Comparison of ENCODE assay signal across 8 cellular contexts in genomic region chr7:37732253-37732652, GRCh38. TPM values are rescaled to one million over a fixed set of nuclear protein-coding genes. Genes with fewer than 3 reads are reported as not detected.
DNase-seq lines count a peak whose midpoint lies in the region; ATAC-seq and TF ChIP-seq lines count a peak whose summit lies in the region.

No MANE protein-coding gene starts in this region.

- peak in 5 of 6 experiments; percentile 26 to 40 (median 31) for TF ChIP-seq CTCF in Peyer's patch (IDR thresholded peaks at IDR 0.05)
- TF ChIP-seq CTCF in gastroesophageal sphincter (IDR thresholded peaks at IDR 0.05), result peak; percentile 13 to 57 (median 46)
- TF ChIP-seq CTCF in prostate gland (IDR thresholded peaks at IDR 0.05), result peak in 3 of 4 experiments; percentile 39 to 46 (median 44)

- peak overlapping the region in 8 of 11 experiments; percentile 12 to 61 (median 38); a peak in 11 of 22 replicates for H3K27ac ChIP-seq in BLaER1 treated with 17β-estradiol and CSF1 and Interleukin-3, amounts not matched to agents 10 nM and 100 nM
- H3K27ac ChIP-seq in Peyer's patch, result no peak overlapping the region
- no peak overlapping the region for H3K27ac ChIP-seq in gastroesophageal sphincter
- no peak overlapping the region for H3K27ac ChIP-seq in prostate gland

- peaks cover 0 to 32% (median 15%) of the 10 kb centered on the region in 10 experiments; a peak in 14 of 20 replicates for H3K4me1 ChIP-seq in BLaER1 treated with 17β-estradiol and CSF1 and Interleukin-3, amounts not matched to agents 10 nM and 100 nM
- H3K4me1 ChIP-seq in Peyer's patch (no peaks in the 10 kb centered on the region), gastroesophageal sphincter (peaks cover 0 to 29% (median 3%) of the 10 kb centered on the region in 3 donors), prostate gland (replicated peaks) (no peaks in the 10 kb centered on the region)

- H3K36me3 ChIP-seq in BLaER1 treated with 17β-estradiol and CSF1 and Interleukin-3, amounts not matched to agents 10 nM and 100 nM, result no peaks in the 10 kb centered on the region
- H3K36me3 ChIP-seq in Peyer's patch, result no peaks in the 10 kb centered on the region
- no peaks in the 10 kb centered on the region for H3K36me3 ChIP-seq in gastroesophageal sphincter
- no peaks in the 10 kb centered on the region for H3K36me3 ChIP-seq in prostate gland

- H3K4me3 ChIP-seq in BLaER1 treated with 17β-estradiol and CSF1 and Interleukin-3, amounts not matched to agents 10 nM and 100 nM, result no peak overlapping the region
- H3K4me3 ChIP-seq in Peyer's patch (no peak overlapping the region), gastroesophageal sphincter (no peak overlapping the region), prostate gland (no peak overlapping the region)

- peak overlapping the region in 1 of 11 experiments; percentile 17; a peak in 2 of 22 replicates for H3K9ac ChIP-seq in BLaER1 treated with 17β-estradiol and CSF1 and Interleukin-3, amounts not matched to agents 10 nM and 100 nM

- no peak for TF ChIP-seq POLR2A in Peyer's patch (IDR thresholded peaks at IDR 0.05)
- no peak for TF ChIP-seq POLR2A in gastroesophageal sphincter (IDR thresholded peaks at IDR 0.05)
- no peak for TF ChIP-seq POLR2A in prostate gland (IDR thresholded peaks at IDR 0.05)

- no peaks in the 10 kb centered on the region for H4K20me1 ChIP-seq in BLaER1 treated with 17β-estradiol and CSF1 and Interleukin-3, amounts not matched to agents 10 nM and 100 nM

- H3K9me3 ChIP-seq in BLaER1 treated with 17β-estradiol and CSF1 and Interleukin-3, amounts not matched to agents 10 nM and 100 nM (replicated peaks in 1 of 11), result no peaks in the 10 kb centered on the region
- H3K9me3 ChIP-seq in Peyer's patch, result no peaks in the 10 kb centered on the region
- no peaks in the 10 kb centered on the region for H3K9me3 ChIP-seq in gastroesophageal sphincter
- no peaks in the 10 kb centered on the region for H3K9me3 ChIP-seq in prostate gland

- ATAC-seq in GM18519 (IDR thresholded peaks at IDR 0.05; ENCODE audit: low FRiP score, unreplicated experiment) (peak; percentile 57), HG03097 (IDR thresholded peaks at IDR 0.05; ENCODE audit: low FRiP score, unreplicated experiment) (peak; percentile 68), gastroesophageal sphincter (peak; percentile 91), GM18520 (IDR thresholded peaks at IDR 0.05; ENCODE audit: unreplicated experiment) (no peak)

- intact Hi-C loops in prostate gland (cut with DNase I), result no loop called here

- WGBS in gastroesophageal sphincter (ENCODE audit: low coverage in 1 of 2), 2 donors, result 17 to 18% methylated on average over 3 of the region's 3 CpGs
- WGBS in prostate gland, result 18% methylated on average over 3 of the region's 3 CpGs

- TF ChIP-seq EP300 in gastroesophageal sphincter (IDR thresholded peaks at IDR 0.05), result no peak

- H3K4me2 ChIP-seq in BLaER1 treated with 17β-estradiol and CSF1 and Interleukin-3, amounts not matched to agents 10 nM and 100 nM, result peak overlapping the region in 7 of 11 experiments; percentile 5 to 74 (median 48); a peak in 12 of 22 replicates

- peak in 2 of 3 donors; percentile 26 to 53 for DNase-seq in Peyer's patch
- DNase-seq in prostate gland (ENCODE audit: low spot score), result peak; percentile 12
- DNase-seq in RKO (ENCODE audit: low spot score), result no peak

- no peaks in the 10 kb centered on the region for H3K27me3 ChIP-seq in BLaER1 treated with 17β-estradiol and CSF1 and Interleukin-3, amounts not matched to agents 10 nM and 100 nM
- no peaks in the 10 kb centered on the region for H3K27me3 ChIP-seq in Peyer's patch
- no peaks in the 10 kb centered on the region for H3K27me3 ChIP-seq in gastroesophageal sphincter
- no peaks in the 10 kb centered on the region for H3K27me3 ChIP-seq in prostate gland (replicated peaks; ENCODE audit: insufficient read depth)

RNA-seq across cellular contexts. Expression of gene GPR141, which starts 48.7 kb away (rescaled TPM):
- total RNA-seq in Peyer's patch (not detected), gastroesophageal sphincter (1 to 10 TPM in 1 of 4 donors, not detected in 3; 1.2 TPM), prostate gland (1 to 10 TPM in 1 of 2 donors, under 1 TPM in 1; 0.36 to 1.1 TPM)

Comparison
In these comparisons a context has a peak if more than half of its experiments do, and no peak if none do; other contexts are left out.
1. H3K27ac ChIP-seq: peak in BLaER1 treated with 17β-estradiol and CSF1 and Interleukin-3, amounts not matched to agents 10 nM and 100 nM (8 of 11); none in Peyer's patch (0 of 4), gastroesophageal sphincter (0 of 4) and prostate gland (0 of 2).
2. Peak in every context shown above with its lines, with median percentiles within 50 percentile points of each other: CTCF ChIP-seq.